ENCODE assay signal across 1 cellular context in genomic region chr17:44095647-44096496, GRCh38.
TF ChIP-seq lines count a peak whose summit lies in the region.

No MANE protein-coding gene starts in this region.

TF ChIP-seq in HepG2, 621 proteins besides CTCF, POLR2A, EP300 and RAD21 (continued from another document and continues in another):
- TF ChIP-seq ZBED4 (CRISPR knock-in tag; IDR thresholded peaks at IDR 0.05; ENCODE audit: borderline replicate concordance), result peak; percentile 61; the same call in 1 of the 2 replicates
- TF ChIP-seq NR2F6 (IDR thresholded peaks at IDR 0.05), result peak; percentile 11; the same call in 1 of the 2 replicates
- peak; percentile 57; the same call in 1 of the 2 replicates for TF ChIP-seq NR2F6 (CRISPR knock-in tag; IDR thresholded peaks at IDR 0.05)
- TF ChIP-seq UBTF (CRISPR knock-in tag; IDR thresholded peaks at IDR 0.05), result peak; percentile 70
- no peak for TF ChIP-seq CCAR2 (optimal IDR thresholded peaks at IDR 0.05; ENCODE audit: low read depth, low read length)
- peak; percentile 84; the same call in 1 of the 2 replicates for TF ChIP-seq ZNF788 (CRISPR knock-in tag; IDR thresholded peaks at IDR 0.05; ENCODE audit: borderline replicate concordance)
- no peak for TF ChIP-seq ZFP36L2 (CRISPR knock-in tag; IDR thresholded peaks at IDR 0.05)
- TF ChIP-seq RORA (CRISPR knock-in tag; IDR thresholded peaks at IDR 0.05), result no peak
- TF ChIP-seq ZFX (CRISPR knock-in tag; IDR thresholded peaks at IDR 0.05; ENCODE audit: low read depth), result peak; percentile 68
- peak; percentile 53; the same call in 1 of the 2 replicates for TF ChIP-seq ZBTB7A (CRISPR knock-in tag; IDR thresholded peaks at IDR 0.05)
- no peak for TF ChIP-seq ZNF879 (CRISPR knock-in tag; IDR thresholded peaks at IDR 0.05)
- no peak for TF ChIP-seq MAFG (CRISPR knock-in tag; IDR thresholded peaks at IDR 0.05)
- peak; percentile 36; the same call in 1 of the 2 replicates for TF ChIP-seq ZNF557 (CRISPR knock-in tag; IDR thresholded peaks at IDR 0.05)
- TF ChIP-seq SRF (IDR thresholded peaks at IDR 0.05; ENCODE audit: low read depth, low read length), result no peak
- no peak for TF ChIP-seq ZKSCAN1 (IDR thresholded peaks at IDR 0.05; ENCODE audit: low read length)
- TF ChIP-seq DZIP1 (CRISPR knock-in tag; IDR thresholded peaks at IDR 0.05), result no peak
- TF ChIP-seq FOXJ3 (CRISPR knock-in tag; IDR thresholded peaks at IDR 0.05; ENCODE audit: borderline replicate concordance), result peak; percentile 45; the same call in 1 of the 2 replicates
- no peak for TF ChIP-seq NR2F2 (IDR thresholded peaks at IDR 0.05; ENCODE audit: borderline replicate concordance, low read depth)
- no peak for TF ChIP-seq SYNCRIP (IDR thresholded peaks at IDR 0.05; ENCODE audit: insufficient read depth, low read depth, low read length)
- TF ChIP-seq NFKB2 (CRISPR knock-in tag; IDR thresholded peaks at IDR 0.05; ENCODE audit: borderline replicate concordance), result peak; percentile 78; the same call in 1 of the 2 replicates
- peak; percentile 49 for TF ChIP-seq PAXIP1 (CRISPR knock-in tag; conservative IDR thresholded peaks at IDR 0.05)
- TF ChIP-seq MAX (IDR thresholded peaks at IDR 0.05), result peak; percentile 74
- TF ChIP-seq MXI1 (IDR thresholded peaks at IDR 0.05; ENCODE audit: borderline replicate concordance, low read depth, low read length), result peak; percentile 92
- TF ChIP-seq ZNF414 (CRISPR knock-in tag; IDR thresholded peaks at IDR 0.05), result no peak
- peak; percentile 76; the same call in 1 of the 2 replicates for TF ChIP-seq ZNF280B (CRISPR knock-in tag; IDR thresholded peaks at IDR 0.05; ENCODE audit: borderline replicate concordance)
- no peak for TF ChIP-seq TCF7L2 (IDR thresholded peaks at IDR 0.05; ENCODE audit: low read depth, low read length)
- TF ChIP-seq ZKSCAN5 (CRISPR knock-in tag; IDR thresholded peaks at IDR 0.05), result no peak
- TF ChIP-seq ETV5 (CRISPR knock-in tag; IDR thresholded peaks at IDR 0.05; ENCODE audit: borderline replicate concordance), result peak; percentile 54
- TF ChIP-seq TFDP1 (CRISPR knock-in tag; IDR thresholded peaks at IDR 0.05; ENCODE audit: borderline replicate concordance), result peak; percentile 44; the same call in 1 of the 2 replicates
- no peak for TF ChIP-seq ZNF17 (CRISPR knock-in tag; IDR thresholded peaks at IDR 0.05)
- no peak; the same call in 1 of the 2 replicates for TF ChIP-seq PCBP1 (IDR thresholded peaks at IDR 0.05; ENCODE audit: borderline replicate concordance, low read depth, low read length)
- no peak for TF ChIP-seq ZNF747 (CRISPR knock-in tag; IDR thresholded peaks at IDR 0.05; ENCODE audit: borderline replicate concordance)
- no peak for TF ChIP-seq ZNF850 (CRISPR knock-in tag; conservative IDR thresholded peaks at IDR 0.05)
- TF ChIP-seq GLMP (CRISPR knock-in tag; IDR thresholded peaks at IDR 0.05; ENCODE audit: borderline replicate concordance), result no peak
- no peak for TF ChIP-seq ZEB1 (IDR thresholded peaks at IDR 0.05; ENCODE audit: insufficient replicate concordance, low read depth)
- peak; percentile 33 for TF ChIP-seq RBM39 (IDR thresholded peaks at IDR 0.05; ENCODE audit: low read depth, low read length, poor library complexity, severe bottlenecking)
- no peak for TF ChIP-seq MLX (CRISPR knock-in tag; IDR thresholded peaks at IDR 0.05)
- peak; percentile 53 for TF ChIP-seq PCBP2 (optimal IDR thresholded peaks at IDR 0.05; ENCODE audit: low read depth, low read length, poor library complexity, severe bottlenecking)
- TF ChIP-seq ZNF776 (CRISPR knock-in tag; IDR thresholded peaks at IDR 0.05), result no peak
- no peak for TF ChIP-seq PAF1 (CRISPR knock-in tag; IDR thresholded peaks at IDR 0.05)
- TF ChIP-seq STAT5B (CRISPR knock-in tag; IDR thresholded peaks at IDR 0.05), result no peak
- no peak for TF ChIP-seq ZNF616 (CRISPR knock-in tag; IDR thresholded peaks at IDR 0.05; ENCODE audit: low read depth)
- TF ChIP-seq SETDB1 (CRISPR knock-in tag; IDR thresholded peaks at IDR 0.05; ENCODE audit: borderline replicate concordance), result no peak
- no peak for TF ChIP-seq ZNF224 (CRISPR knock-in tag; IDR thresholded peaks at IDR 0.05)
- TF ChIP-seq HNF4G (IDR thresholded peaks at IDR 0.05; ENCODE audit: borderline replicate concordance, low read depth, low read length), result peak; percentile 29; the same call in 1 of the 2 replicates
- no peak for TF ChIP-seq HNF4G (CRISPR knock-in tag; IDR thresholded peaks at IDR 0.05; ENCODE audit: borderline replicate concordance, low read depth)
